20 cellular contexts compared by ENCODE assay signal in genomic region chr6:45434401-45434741, GRCh38. TPM values are rescaled to one million over a fixed set of nuclear protein-coding genes. Genes with fewer than 3 reads are reported as not detected.
DNase-seq lines count a peak whose midpoint lies in the region; FAIRE-seq and TF ChIP-seq lines count a peak whose summit lies in the region.
"Had no signal": no experiment of that assay in that cellular context is flagged by ENCODE, and none has a peak within 500 bp of the region (broad histone marks: within the 10 kb centered on the region; RNA-seq: fewer than 3 reads in every experiment).

No MANE protein-coding gene starts in this region.

- POLR2A ChIA-PET in CD8-positive, alpha-beta memory T cell (lab: Charles Lee): no interaction called here

- peaks cover 75 to 88% (median 75%) of the 10 kb centered on the region in 3 donors for H3K4me1 Mint-ChIP-seq in CD8-positive, alpha-beta memory T cell
- peaks cover 69% of the 10 kb centered on the region for H3K4me1 Mint-ChIP-seq in activated T-helper 1 cell treated with anti-CD3 and anti-CD28 coated beads, Interleukin-12 subunit alpha, Interleukin-12 subunit beta, Interleukin-2, Interleukin-4 antibody, amounts not matched to agents 30 ng/mL and 10 ng/mL and 1 ng/mL, durations not matched to agents 14 hours and 24 hours and 36 hours (ENCODE audit: low read depth)

- H3K27me3 ChIP-seq in CD8-positive, alpha-beta memory T cell (ENCODE audit: insufficient read depth, low read length, poor library complexity, severe bottlenecking): no peaks in the 10 kb centered on the region
- no peaks in the 10 kb centered on the region for H3K27me3 ChIP-seq in Loucy (ENCODE audit: insufficient read depth, low read length, poor library complexity, severe bottlenecking)
- no peaks in the 10 kb centered on the region for H3K27me3 ChIP-seq in neutrophil
- no peaks in the 10 kb centered on the region for H3K27me3 ChIP-seq in Karpas-422 (ENCODE audit: low read length)
- H3K27me3 ChIP-seq: heart right ventricle, SJCRH30, testis had no signal

- H3K27ac Mint-ChIP-seq in CD8-positive, alpha-beta memory T cell: peak overlapping the region; percentile 25 to 91 (median 84)
- peak overlapping the region; percentile 63 for H3K27ac Mint-ChIP-seq in activated T-helper 1 cell treated with anti-CD3 and anti-CD28 coated beads, Interleukin-12 subunit alpha, Interleukin-12 subunit beta, Interleukin-2, Interleukin-4 antibody, amounts not matched to agents 30 ng/mL and 10 ng/mL and 1 ng/mL, durations not matched to agents 14 hours and 24 hours and 36 hours
- H3K27ac Mint-ChIP-seq: endodermal cell, progenitor cell of endocrine pancreas had no signal

- H3K79me2 ChIP-seq in Loucy (ENCODE audit: insufficient read depth, low read length) (peaks cover 79% of the 10 kb centered on the region), Karpas-422 (ENCODE audit: low read length) (no peaks in the 10 kb centered on the region)

- no peaks in the 10 kb centered on the region for H3K36me3 ChIP-seq in CD8-positive, alpha-beta memory T cell (ENCODE audit: insufficient read depth, low read length)
- peaks cover 8% of the 10 kb centered on the region for H3K36me3 ChIP-seq in Loucy (ENCODE audit: insufficient read depth, low read length)
- peaks cover 4% of the 10 kb centered on the region for H3K36me3 ChIP-seq in neutrophil
- no peaks in the 10 kb centered on the region for H3K36me3 ChIP-seq in kidney (ENCODE audit: control insufficient read depth in 1 of 2, insufficient read depth in 2 of 2, low read length in 2 of 2)
- no peaks in the 10 kb centered on the region for H3K36me3 ChIP-seq in Karpas-422 (ENCODE audit: insufficient read depth, low read length)
- H3K36me3 ChIP-seq: BLaER1 treated with 17β-estradiol and CSF1 and Interleukin-3, amounts not matched to agents 10 nM and 100 nM had no signal

- H3K9me3 ChIP-seq in CD8-positive, alpha-beta memory T cell (ENCODE audit: low read length): no peaks in the 10 kb centered on the region
- no peaks in the 10 kb centered on the region for H3K9me3 ChIP-seq in Loucy (ENCODE audit: insufficient read depth, low read depth, low read length)
- no peaks in the 10 kb centered on the region for H3K9me3 ChIP-seq in neutrophil
- no peaks in the 10 kb centered on the region for H3K9me3 ChIP-seq in kidney (ENCODE audit: control insufficient read depth in 1 of 2, low read length in 2 of 2)
- no peaks in the 10 kb centered on the region for H3K9me3 ChIP-seq in Karpas-422 (ENCODE audit: low read length)
- H3K9me3 ChIP-seq: BLaER1 treated with 17β-estradiol and CSF1 and Interleukin-3, amounts not matched to agents 10 nM and 100 nM; heart right ventricle; SJCRH30; testis had no signal

- H3K36me3 Mint-ChIP-seq in CD8-positive, alpha-beta memory T cell: peaks cover 7 to 14% (median 11%) of the 10 kb centered on the region in 3 donors
- peaks cover 39% of the 10 kb centered on the region for H3K36me3 Mint-ChIP-seq in activated T-helper 1 cell treated with anti-CD3 and anti-CD28 coated beads, Interleukin-12 subunit alpha, Interleukin-12 subunit beta, Interleukin-2, Interleukin-4 antibody, amounts not matched to agents 30 ng/mL and 10 ng/mL and 1 ng/mL, durations not matched to agents 14 hours and 24 hours and 36 hours (ENCODE audit: low read depth)
- H3K36me3 Mint-ChIP-seq: naive B cell had no signal

- TF ChIP-seq CTCF in Loucy (conservative IDR thresholded peaks at IDR 0.05; ENCODE audit: low read length): no peak
- TF ChIP-seq CTCF in neutrophil (IDR thresholded peaks at IDR 0.05): no peak
- TF ChIP-seq CTCF in kidney (IDR thresholded peaks at IDR 0.05; ENCODE audit: borderline replicate concordance, extremely low read depth, insufficient read depth): no peak

- peaks cover 15% of the 10 kb centered on the region for H3F3A ChIP-seq in Loucy (ENCODE audit: low read depth)

- H3K9me2 ChIP-seq in Loucy (replicated peaks; ENCODE audit: low read depth, low read length) (no peaks in the 10 kb centered on the region), Karpas-422 (replicated peaks; ENCODE audit: insufficient read depth, low read length) (no peaks in the 10 kb centered on the region)

- FAIRE-seq in kidney (lab: Jason Lieb, UNC): no peak

- peak overlapping the region; percentile 76 for H3K9ac ChIP-seq in Loucy (ENCODE audit: low read depth, low read length, poor library complexity, severe bottlenecking)
- H3K9ac ChIP-seq in kidney (ENCODE audit: low read length in 2 of 2): no peak overlapping the region
- no peak overlapping the region for H3K9ac ChIP-seq in Karpas-422 (ENCODE audit: low read length)
- H3K9ac ChIP-seq: BLaER1 treated with 17β-estradiol and CSF1 and Interleukin-3, amounts not matched to agents 10 nM and 100 nM had no signal

- H3K4me3 ChIP-seq in CD8-positive, alpha-beta memory T cell (ENCODE audit: low read length): no peak overlapping the region
- H3K4me3 ChIP-seq in Loucy (ENCODE audit: low read length, poor library complexity, severe bottlenecking): peak overlapping the region; percentile 73
- no peak overlapping the region for H3K4me3 ChIP-seq in neutrophil (ENCODE audit: low read depth in 1 of 2, low read length in 1 of 2)
- no peak overlapping the region for H3K4me3 ChIP-seq in kidney (ENCODE audit: low read length in 2 of 2)
- no peak overlapping the region for H3K4me3 ChIP-seq in Karpas-422 (ENCODE audit: low read length)
- H3K4me3 ChIP-seq: BLaER1 treated with 17β-estradiol and CSF1 and Interleukin-3, amounts not matched to agents 10 nM and 100 nM; heart right ventricle; SJCRH30; testis had no signal

- H3K27ac ChIP-seq in CD8-positive, alpha-beta memory T cell (ENCODE audit: low read depth, low read length): no peak overlapping the region
- H3K27ac ChIP-seq in neutrophil (peak overlapping the region; percentile 55), kidney (ENCODE audit: low read depth in 2 of 2, low read length in 2 of 2) (no peak overlapping the region), Karpas-422 (ENCODE audit: low read length) (no peak overlapping the region)
- H3K27ac ChIP-seq: heart right ventricle, SJCRH30, testis had no signal

- H3K27me3 Mint-ChIP-seq in CD8-positive, alpha-beta memory T cell: no peaks in the 10 kb centered on the region
- no peaks in the 10 kb centered on the region for H3K27me3 Mint-ChIP-seq in activated T-helper 1 cell treated with anti-CD3 and anti-CD28 coated beads, Interleukin-12 subunit alpha, Interleukin-12 subunit beta, Interleukin-2, Interleukin-4 antibody, amounts not matched to agents 30 ng/mL and 10 ng/mL and 1 ng/mL, durations not matched to agents 14 hours and 24 hours and 36 hours (ENCODE audit: insufficient read depth)
- H3K27me3 Mint-ChIP-seq: central memory CD8-positive, alpha-beta T cell had no signal

- no peaks in the 10 kb centered on the region for H4K20me1 ChIP-seq in Loucy (ENCODE audit: insufficient read depth, low read length, poor library complexity, severe bottlenecking)
- no peaks in the 10 kb centered on the region for H4K20me1 ChIP-seq in Karpas-422 (ENCODE audit: insufficient read depth, low read depth, low read length)
- H4K20me1 ChIP-seq: BLaER1 treated with 17β-estradiol and CSF1 and Interleukin-3, amounts not matched to agents 10 nM and 100 nM had no signal

- H3K4me2 ChIP-seq in Loucy (ENCODE audit: low read depth, low read length, poor library complexity, severe bottlenecking): peak overlapping the region; percentile 79
- H3K4me2 ChIP-seq in Karpas-422 (ENCODE audit: low read depth, low read length, poor library complexity, severe bottlenecking): no peak overlapping the region

- H2AFZ ChIP-seq in Loucy (ENCODE audit: low read length) (no peak overlapping the region), Karpas-422 (ENCODE audit: low read length) (no peak overlapping the region)

- H3K4me3 Mint-ChIP-seq in CD8-positive, alpha-beta memory T cell: peak overlapping the region in 6 of 7 donors; percentile 48 to 88 (median 79)
- H3K4me3 Mint-ChIP-seq in activated T-helper 1 cell treated with anti-CD3 and anti-CD28 coated beads, Interleukin-12 subunit alpha, Interleukin-12 subunit beta, Interleukin-2, Interleukin-4 antibody, amounts not matched to agents 30 ng/mL and 10 ng/mL and 1 ng/mL, durations not matched to agents 14 hours and 24 hours and 36 hours: no peak overlapping the region
- H3K4me3 Mint-ChIP-seq: central memory CD8-positive, alpha-beta T cell; endodermal cell; naive B cell had no signal

- H3K4me1 ChIP-seq in CD8-positive, alpha-beta memory T cell (ENCODE audit: insufficient read depth, low read length): peaks cover 54% of the 10 kb centered on the region
- H3K4me1 ChIP-seq in Loucy (ENCODE audit: insufficient read depth, low read length, poor library complexity, severe bottlenecking) (peaks cover 95% of the 10 kb centered on the region), neutrophil (ENCODE audit: control insufficient read depth in 1 of 2, insufficient read depth in 1 of 2, low read depth in 1 of 2, low read length in 1 of 2) (peaks cover 18 to 35% of the 10 kb centered on the region in 2 experiments), kidney (ENCODE audit: control insufficient read depth in 1 of 2, insufficient read depth in 1 of 2, low read depth in 1 of 2, low read length in 2 of 2) (peaks cover 0 to 5% of the 10 kb centered on the region in 2 donors), Karpas-422 (ENCODE audit: low read length) (no peaks in the 10 kb centered on the region)

- H3K9me3 Mint-ChIP-seq in CD8-positive, alpha-beta memory T cell: no peaks in the 10 kb centered on the region
- H3K9me3 Mint-ChIP-seq in activated T-helper 1 cell treated with anti-CD3 and anti-CD28 coated beads, Interleukin-12 subunit alpha, Interleukin-12 subunit beta, Interleukin-2, Interleukin-4 antibody, amounts not matched to agents 30 ng/mL and 10 ng/mL and 1 ng/mL, durations not matched to agents 14 hours and 24 hours and 36 hours: no peaks in the 10 kb centered on the region
- H3K9me3 Mint-ChIP-seq: central memory CD8-positive, alpha-beta T cell; endodermal cell; naive B cell had no signal

- DNase-seq in CD8-positive, alpha-beta memory T cell: no peak
- DNase-seq in activated T-helper 1 cell treated with anti-CD3 and anti-CD28 coated beads, Interleukin-12 subunit alpha, Interleukin-12 subunit beta, Interleukin-2, Interleukin-4 antibody, amounts not matched to agents 30 ng/mL and 10 ng/mL and 1 ng/mL, durations not matched to agents 14 hours and 24 hours and 36 hours (ENCODE audit: low spot score): no peak
- no peak for DNase-seq in NCI-H128 (lab: John Stamatoyannopoulos, UW; ENCODE audit: unreplicated experiment)
- no peak for DNase-seq in kidney
- DNase-seq in Karpas-422: no peak
- DNase-seq: amygdala; endodermal cell; H7; heart right ventricle; naive B cell; NCI-H1930; NCI-H510A treated with DMSO at 0.1 percent for 48 hours; SJCRH30; stimulated activated CD4-positive, alpha-beta T cell treated with anti-CD3 and anti-CD28 coated beads, Interleukin-4, amount 100 ng/mL, for 1 hour; testis had no signal

- intact Hi-C loops in activated T-helper 1 cell treated with anti-CD3 and anti-CD28 coated beads, Interleukin-12 subunit alpha, Interleukin-12 subunit beta, Interleukin-2, Interleukin-4 antibody, amounts not matched to agents 30 ng/mL and 10 ng/mL and 1 ng/mL, durations not matched to agents 14 hours and 24 hours and 36 hours (cut with micrococcal nuclease): loop anchor here (2.0 kb wide), 1 partner anchor 14 kb away; no protein-coding TSS in a partner anchor
- intact Hi-C loops in kidney (cut with DNase I): no loop called here

- CTCF ChIA-PET in CD8-positive, alpha-beta memory T cell (lab: Charles Lee): no interaction called here

RNA-seq across cellular contexts. Expression of gene SUPT3H, which starts 56.6 kb away (rescaled TPM):
- 10 to 100 TPM; 14.6 to 17.1 TPM for total RNA-seq in CD8-positive, alpha-beta memory T cell
- polyA plus RNA-seq in CD8-positive, alpha-beta memory T cell: 13.7 TPM
- 11.0 and 11.7 TPM in 2 replicates for total RNA-seq in activated T-helper 1 cell treated with anti-CD3 and anti-CD28 coated beads, Interleukin-12 subunit alpha, Interleukin-12 subunit beta, Interleukin-2, Interleukin-4 antibody, amounts not matched to agents 30 ng/mL and 10 ng/mL and 1 ng/mL, durations not matched to agents 14 hours and 24 hours and 36 hours
- total RNA-seq in kidney: 10.1 TPM
- polyA plus RNA-seq in kidney (ENCODE audit: insufficient read depth, low read depth, low replicate concordance): 12.5 TPM
- total RNA-seq in Karpas-422 (2014; rRNA removed; shearing (Covaris generic); ENCODE audit: low replicate concordance): 2.0 and 2.6 TPM in 2 replicates
